Comparison of ENCODE assay signal across 7 cellular contexts in the genomic region with DNA sequence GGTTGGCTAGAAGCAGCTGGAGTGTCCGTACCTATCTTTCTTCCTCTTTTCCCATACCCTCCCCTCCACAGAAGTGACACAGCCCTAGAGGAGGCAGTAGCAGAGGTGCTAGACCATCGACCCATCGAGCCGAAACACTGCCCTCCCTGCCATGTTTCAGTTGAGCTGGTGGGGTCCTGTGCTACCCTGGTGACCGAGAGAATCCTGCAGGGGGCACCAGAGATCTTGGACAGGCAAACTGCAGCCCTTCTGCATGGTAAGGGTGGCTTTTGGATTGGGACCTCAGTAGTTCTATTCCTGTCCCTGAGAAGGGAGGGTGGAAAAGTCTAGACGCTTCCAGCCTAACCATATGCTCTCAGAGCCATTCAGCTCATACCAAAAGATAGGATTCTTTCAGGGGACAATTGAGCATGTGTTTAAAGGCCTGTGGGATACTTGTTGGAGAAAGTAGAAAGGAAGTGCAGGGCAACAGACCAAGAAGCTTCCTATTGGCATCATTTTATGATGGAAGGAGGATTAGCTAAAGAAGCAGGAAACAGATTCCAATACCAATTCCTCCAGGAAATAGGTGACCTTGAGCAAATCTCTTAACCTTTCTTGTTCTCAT. TPM values are rescaled to one million over a fixed set of nuclear protein-coding genes. Genes with fewer than 3 reads are reported as not detected.
A peak's percentile ranks its signal among the peaks of the same experiment; 100 is the strongest.
DNase-seq lines count a peak whose midpoint lies in the region; ATAC-seq, FAIRE-seq and TF ChIP-seq lines count a peak whose summit lies in the region.

No MANE protein-coding gene starts in this region.

- TF ChIP-seq EP300 in K562 (IDR thresholded peaks at IDR 0.05; ENCODE audit: low read length): 0 out of 2 replicates have a peak, but pooled peaks have one; percentile 3

- WGBS in K562 (ENCODE audit: insufficient coverage, low coverage, missing lambda C conversion rate): 14% methylated on average over 6 of the region's 6 CpGs
- no CpG with 5 or more reads among the region's 6 CpGs for WGBS in iPS DF 6.9 (ENCODE audit: insufficient coverage, insufficient read length)
- WGBS in spleen, 5 donors: 17 to 24% (median 21%) methylated on average over 6 of the region's 6 CpGs

- peak; percentile 99 for ATAC-seq in K562
- no peak for ATAC-seq in HG02884 (IDR thresholded peaks at IDR 0.05; ENCODE audit: unreplicated experiment)

- H3K9me1 ChIP-seq in K562 (ENCODE audit: control insufficient read depth, insufficient read depth, low read length): no peaks in the 10 kb centered on the region

- BruUV-seq in K562 (replicated peaks; lab: Mats Ljungman, UMichigan): no TSS peak

- H3K4me1 ChIP-seq in K562 (replicated peaks in 1 of 2; ENCODE audit: control insufficient read depth in 2 of 2, insufficient read depth in 2 of 2, low read length in 2 of 2): no peaks in the 10 kb centered on the region; a peak in 2 of 5 replicates
- no peaks in the 10 kb centered on the region for H3K4me1 ChIP-seq in iPS DF 6.9 (ENCODE audit: control insufficient read depth, insufficient read depth, low read length)
- peaks cover 6 to 12% (median 8%) of the 10 kb centered on the region in 6 donors for H3K4me1 ChIP-seq in spleen

- in situ Hi-C loops in K562 (cut with MboI): no loop called here

- no peak overlapping the region for H3K9ac ChIP-seq in K562 (ENCODE audit: insufficient read depth in 1 of 2, low read depth in 2 of 2, low read length in 2 of 2)

- H3K27ac ChIP-seq in K562 (ENCODE audit: extremely low read depth, low read depth, low read length) (no peak overlapping the region; the same call in 2 of the 3 replicates), iPS DF 6.9 (ENCODE audit: low read length) (no peak overlapping the region), spleen (peak overlapping the region; percentile 4 to 51 (median 24))

- no peak overlapping the region; the same call in 1 of the 2 replicates for H3K4me2 ChIP-seq in K562 (ENCODE audit: insufficient read depth, low read length)

- no peaks in the 10 kb centered on the region for H4K20me1 ChIP-seq in K562 (replicated peaks; ENCODE audit: control insufficient read depth, insufficient read depth, low read length)

- DNase-seq in GM12891 (ENCODE audit: insufficient read length, low spot score): peak; percentile 74
- DNase-seq in NCI-H187 (lab: John Stamatoyannopoulos, UW): peak; percentile 44 to 62
- DNase-seq in UCSD-AML1 (lab: John Stamatoyannopoulos, UW; ENCODE audit: unreplicated experiment): peak; percentile 72
- peak; percentile 55 to 88 (median 74) for DNase-seq in K562 (ENCODE audit: extremely low read depth in 1 of 4, low spot score in 3 of 4)
- peak; percentile 87 for DNase-seq in iPS DF 6.9 (ENCODE audit: low read depth, low spot score)
- peak; percentile 91 for DNase-seq in spleen

- intact Hi-C loops in K562 (cut with micrococcal nuclease): loop anchor here (1.0 to 5.0 kb wide), 3 partner anchors 33 to 132 kb away; partner anchors contain the start of genes CDC42SE1, GABPB2 and TNFAIP8L2
- intact Hi-C loops in spleen (cut with DNase I; ENCODE audit: low total_unique reads): no loop called here

- H2AFZ ChIP-seq in K562 (ENCODE audit: low read depth, low read length): peak overlapping the region; percentile 54; the same call in 1 of the 2 replicates

- CTCF ChIA-PET in K562 (lab: Yijun Ruan, JAX; ENCODE audit: low intra/inter-chr PET ratio): interaction anchor here (1.0 to 3.4 kb wide), 2 partner anchors 36 to 130 kb away, joined by 3 to 23 read pairs; partner anchors contain the start of genes MLLT11 and TNFAIP8L2

- peak; percentile 81 to 88 for TF ChIP-seq RAD21 in K562 (CRISPR knock-in tag; conservative IDR thresholded peaks at IDR 0.05 in 1 of 2, IDR thresholded peaks at IDR 0.05 in 1 of 2)

- no peak for TF ChIP-seq POLR2A in GM12891 (IDR thresholded peaks at IDR 0.05; ENCODE audit: low read depth, low read length)
- TF ChIP-seq POLR2A in K562 (conservative IDR thresholded peaks at IDR 0.05): no peak
- TF ChIP-seq POLR2A in spleen (IDR thresholded peaks at IDR 0.05): no peak

- TF ChIP-seq CTCF in K562 (IDR thresholded peaks at IDR 0.05 in 2 of 3, conservative IDR thresholded peaks at IDR 0.05 in 1 of 3; ENCODE audit: insufficient read depth in 2 of 3, low read depth in 1 of 3, low read length in 3 of 3): peak; percentile 90 to 92 (median 92)
- peak; percentile 74 to 92 (median 83) for TF ChIP-seq CTCF in spleen (IDR thresholded peaks at IDR 0.05 in 8 of 11, conservative IDR thresholded peaks at IDR 0.05 in 3 of 11)

- H3K4me3 ChIP-seq in K562: no peak overlapping the region
- no peak overlapping the region for H3K4me3 ChIP-seq in iPS DF 6.9 (ENCODE audit: low read length)
- no peak overlapping the region for H3K4me3 ChIP-seq in spleen

- FAIRE-seq in GM12891 (lab: Jason Lieb, UNC) (peak; percentile 95), K562 (lab: Jason Lieb, UNC) (peak; percentile 94)

- H3K36me3 ChIP-seq in K562 (ENCODE audit: control insufficient read depth, insufficient read depth, low read length) (peaks cover 44% of the 10 kb centered on the region), iPS DF 6.9 (ENCODE audit: control insufficient read depth, insufficient read depth, low read length) (peaks cover 11% of the 10 kb centered on the region; the same call in 1 of the 2 replicates), spleen (peaks cover 0 to 81% (median 43%) of the 10 kb centered on the region in 6 donors)

- H3K79me2 ChIP-seq in K562 (ENCODE audit: control insufficient read depth, insufficient read depth, low read length): no peaks in the 10 kb centered on the region

- H3K27me3 ChIP-seq in K562 (ENCODE audit: control insufficient read depth in 2 of 2, insufficient read depth in 2 of 2, low read length in 2 of 2) (no peaks in the 10 kb centered on the region), iPS DF 6.9 (ENCODE audit: control insufficient read depth, insufficient read depth, low read length) (no peaks in the 10 kb centered on the region), spleen (replicated peaks in 1 of 7) (no peaks in the 10 kb centered on the region)

- H3K9me3 ChIP-seq in K562 (replicated peaks; ENCODE audit: control insufficient read depth, insufficient read depth, low read depth, low read length) (no peaks in the 10 kb centered on the region), iPS DF 6.9 (ENCODE audit: control insufficient read depth, insufficient read depth, low read length) (no peaks in the 10 kb centered on the region), spleen (no peaks in the 10 kb centered on the region)

- POLR2A ChIA-PET in K562 (lab: Yijun Ruan, JAX): interaction anchor here (0.6 to 2.4 kb wide), 11 partner anchors 10 to 817 kb away, joined by 3 to 8 read pairs (median 3); partner anchors contain the start of gene MRPL9

RNA-seq across cellular contexts. Expression of gene BNIPL, which starts 11.7 kb away (rescaled TPM):
- 0.31 TPM for polyA plus RNA-seq in GM12891 (2012; ENCODE audit: low read depth, missing spikeins)
- 9.9 and 10.6 TPM in 2 replicates for total RNA-seq in K562 (2011; cell fraction: chromatin; rRNA removed; ENCODE audit: low replicate concordance)
- 5.3 TPM in 2 replicates for total RNA-seq in K562 (2011; cell fraction: nucleolus; rRNA removed)
- total RNA-seq in K562 (2011; cell fraction: nucleoplasm; rRNA removed): 6.0 and 10.8 TPM in 2 replicates
- total RNA-seq in K562 (2014; rRNA removed) (0.49 and 0.68 TPM in 2 replicates), K562 (2014; rRNA removed; fragmentation: Illumina TruSeq; extraction: Trizol) (0.55 and 0.67 TPM in 2 replicates), K562 (2015; rRNA removed; fragmentation: Illumina TruSeq; extraction: Trizol) (0.54 and 0.90 TPM in 2 replicates), K562 (2021) (0.47 and 0.84 TPM in 2 replicates), spleen (1 to 10 TPM in 3 of 7 donors, under 1 TPM in 4; 0.33 to 1.4 (median 0.77) TPM)
- polyA plus RNA-seq in K562 (2011; rRNA removed) (1.3 and 2.5 TPM in 2 replicates), K562 (2014; fragmentation: Illumina TruSeq; extraction: Trizol) (0.53 and 0.98 TPM in 2 replicates), K562 (2014; fragmentation: Nextera tagmentation; extraction: Ambion mirVana) (under 1 TPM; 0.08 to 0.31 TPM), K562 (2014; rRNA removed) (0.73 and 1.4 TPM in 2 replicates), spleen (under 1 TPM; 0.50 to 0.85 (median 0.61) TPM)
- polyA plus RNA-seq in K562 (2011; cell fraction: cytosol; rRNA removed): 0.37 and 2.3 TPM in 2 replicates
- polyA plus RNA-seq in K562 (2011; cell fraction: nucleus; rRNA removed): 5.6 and 8.6 TPM in 2 replicates
- 0.44 and 1.3 TPM in 2 replicates for polyA plus RNA-seq in K562 (2012)
- polyA minus RNA-seq in K562 (2011; rRNA and poly(A)+ RNA removed): 1.2 and 1.5 TPM in 2 replicates
- polyA minus RNA-seq in K562 (2011; cell fraction: cytosol; rRNA and poly(A)+ RNA removed): not detected in 2 replicates
- 0.54 and 1.6 TPM in 2 replicates for polyA minus RNA-seq in K562 (2011; cell fraction: nucleus; rRNA and poly(A)+ RNA removed)

RNA-seq across cellular contexts. Expression of gene PRUNE1, which starts 16.4 kb away (rescaled TPM):
- 7.0 TPM for polyA plus RNA-seq in GM12891 (2012; ENCODE audit: low read depth, missing spikeins)
- 30.9 and 35.7 TPM in 2 replicates for total RNA-seq in K562 (2011; cell fraction: chromatin; rRNA removed; ENCODE audit: low replicate concordance)
- total RNA-seq in K562 (2011; cell fraction: nucleolus; rRNA removed): 17.5 and 18.4 TPM in 2 replicates
- total RNA-seq in K562 (2011; cell fraction: nucleoplasm; rRNA removed): 26.4 and 27.8 TPM in 2 replicates
- total RNA-seq in K562 (2014; rRNA removed): 20.8 and 24.8 TPM in 2 replicates
- 23.1 and 25.4 TPM in 2 replicates for total RNA-seq in K562 (2014; rRNA removed; fragmentation: Illumina TruSeq; extraction: Trizol)
- total RNA-seq in K562 (2015; rRNA removed; fragmentation: Illumina TruSeq; extraction: Trizol): 23.2 and 25.4 TPM in 2 replicates
- total RNA-seq in K562 (2021): 26.2 and 26.6 TPM in 2 replicates
- polyA plus RNA-seq in K562 (2011; rRNA removed): 48.3 and 49.9 TPM in 2 replicates
- polyA plus RNA-seq in K562 (2011; cell fraction: cytosol; rRNA removed): 44.2 and 59.4 TPM in 2 replicates
- polyA plus RNA-seq in K562 (2011; cell fraction: nucleus; rRNA removed): 25.7 and 33.3 TPM in 2 replicates
- 20.7 and 32.8 TPM in 2 replicates for polyA plus RNA-seq in K562 (2012)
- 33.7 and 43.4 TPM in 2 replicates for polyA plus RNA-seq in K562 (2014; fragmentation: Illumina TruSeq; extraction: Trizol)
- 10 to 100 TPM; 16.7 to 27.7 TPM for polyA plus RNA-seq in K562 (2014; fragmentation: Nextera tagmentation; extraction: Ambion mirVana)
- polyA plus RNA-seq in K562 (2014; rRNA removed): 26.2 and 26.7 TPM in 2 replicates
- polyA minus RNA-seq in K562 (2011; rRNA and poly(A)+ RNA removed): 46.5 and 49.2 TPM in 2 replicates
- 21.6 and 22.0 TPM in 2 replicates for polyA minus RNA-seq in K562 (2011; cell fraction: cytosol; rRNA and poly(A)+ RNA removed)
- 7.1 and 15.2 TPM in 2 replicates for polyA minus RNA-seq in K562 (2011; cell fraction: nucleus; rRNA and poly(A)+ RNA removed)
- total RNA-seq in spleen: 10 to 100 TPM; 15.7 to 22.6 (median 17.7) TPM
- 10 to 100 TPM in 1 of 3 donors, 1 to 10 TPM in 2; 9.2 to 12.8 (median 9.9) TPM for polyA plus RNA-seq in spleen

RNA-seq across cellular contexts. Expression of gene MINDY1, which starts 17.9 kb away (rescaled TPM):
- polyA plus RNA-seq in GM12891 (2012; ENCODE audit: low read depth, missing spikeins): 4.9 TPM
- total RNA-seq in K562 (2011; cell fraction: chromatin; rRNA removed; ENCODE audit: low replicate concordance): 16.9 and 36.3 TPM in 2 replicates
- total RNA-seq in K562 (2011; cell fraction: nucleolus; rRNA removed): 15.0 and 17.3 TPM in 2 replicates
- 15.4 and 19.2 TPM in 2 replicates for total RNA-seq in K562 (2011; cell fraction: nucleoplasm; rRNA removed)
- total RNA-seq in K562 (2014; rRNA removed): 6.0 and 8.2 TPM in 2 replicates
- 5.6 TPM in 2 replicates for total RNA-seq in K562 (2014; rRNA removed; fragmentation: Illumina TruSeq; extraction: Trizol)
- 5.9 and 6.7 TPM in 2 replicates for total RNA-seq in K562 (2015; rRNA removed; fragmentation: Illumina TruSeq; extraction: Trizol)
- 8.6 and 9.8 TPM in 2 replicates for total RNA-seq in K562 (2021)
- 4.3 and 5.4 TPM in 2 replicates for polyA plus RNA-seq in K562 (2011; rRNA removed)
- 5.1 and 6.6 TPM in 2 replicates for polyA plus RNA-seq in K562 (2011; cell fraction: cytosol; rRNA removed)
- 12.9 and 19.3 TPM in 2 replicates for polyA plus RNA-seq in K562 (2011; cell fraction: nucleus; rRNA removed)
- 7.4 and 12.9 TPM in 2 replicates for polyA plus RNA-seq in K562 (2012)
- polyA plus RNA-seq in K562 (2014; fragmentation: Illumina TruSeq; extraction: Trizol): 9.1 and 11.0 TPM in 2 replicates
- polyA plus RNA-seq in K562 (2014; fragmentation: Nextera tagmentation; extraction: Ambion mirVana): 1 to 10 TPM in 1 of 2 experiments, under 1 TPM in 1; 0.49 to 1.4 TPM
- polyA plus RNA-seq in K562 (2014; rRNA removed): 6.0 and 6.1 TPM in 2 replicates
- 5.2 and 7.1 TPM in 2 replicates for polyA minus RNA-seq in K562 (2011; rRNA and poly(A)+ RNA removed)
- polyA minus RNA-seq in K562 (2011; cell fraction: cytosol; rRNA and poly(A)+ RNA removed): 6.5 and 7.9 TPM in 2 replicates
- 4.6 and 4.8 TPM in 2 replicates for polyA minus RNA-seq in K562 (2011; cell fraction: nucleus; rRNA and poly(A)+ RNA removed)
- 10 to 100 TPM; 23.8 to 51.1 (median 31.4) TPM for total RNA-seq in spleen
- 10 to 100 TPM in 1 of 3 donors, 1 to 10 TPM in 2; 3.3 to 10.4 (median 3.9) TPM for polyA plus RNA-seq in spleen

RNA-seq across cellular contexts. Expression of gene C1orf56, which starts 22.9 kb away (rescaled TPM):
- 1.2 TPM for polyA plus RNA-seq in GM12891 (2012; ENCODE audit: low read depth, missing spikeins)
- total RNA-seq in K562 (2011; cell fraction: chromatin; rRNA removed; ENCODE audit: low replicate concordance): 1.2 and 1.9 TPM in 2 replicates
- 1.3 and 1.4 TPM in 2 replicates for total RNA-seq in K562 (2011; cell fraction: nucleolus; rRNA removed)
- 1.1 and 1.5 TPM in 2 replicates for total RNA-seq in K562 (2011; cell fraction: nucleoplasm; rRNA removed)
- 1.2 TPM in 2 replicates for total RNA-seq in K562 (2014; rRNA removed)
- 0.16 and 0.18 TPM in 2 replicates for total RNA-seq in K562 (2014; rRNA removed; fragmentation: Illumina TruSeq; extraction: Trizol)
- total RNA-seq in K562 (2015; rRNA removed; fragmentation: Illumina TruSeq; extraction: Trizol): 0.49 and 1.5 TPM in 2 replicates
- 1.1 and 1.3 TPM in 2 replicates for total RNA-seq in K562 (2021)
- polyA plus RNA-seq in K562 (2011; rRNA removed): 0.39 and 0.74 TPM in 2 replicates
- polyA plus RNA-seq in K562 (2011; cell fraction: cytosol; rRNA removed): 0.36 and 0.46 TPM in 2 replicates
- polyA plus RNA-seq in K562 (2011; cell fraction: nucleus; rRNA removed): 0.92 and 1.0 TPM in 2 replicates
- polyA plus RNA-seq in K562 (2012): 2.0 and 3.5 TPM in 2 replicates
- 0.39 and 0.61 TPM in 2 replicates for polyA plus RNA-seq in K562 (2014; fragmentation: Illumina TruSeq; extraction: Trizol)
- 10 to 100 TPM in 1 of 2 experiments, 1 to 10 TPM in 1; 5.2 to 15.7 TPM for polyA plus RNA-seq in K562 (2014; fragmentation: Nextera tagmentation; extraction: Ambion mirVana)
- polyA plus RNA-seq in K562 (2014; rRNA removed): 0.58 and 0.61 TPM in 2 replicates
- 0.21 and 0.33 TPM in 2 replicates for polyA minus RNA-seq in K562 (2011; rRNA and poly(A)+ RNA removed)
- polyA minus RNA-seq in K562 (2011; cell fraction: cytosol; rRNA and poly(A)+ RNA removed): 0.82 and 1.7 TPM in 2 replicates
- 0.67 and 1.00 TPM in 2 replicates for polyA minus RNA-seq in K562 (2011; cell fraction: nucleus; rRNA and poly(A)+ RNA removed)
- total RNA-seq in spleen: 1 to 10 TPM; 1.8 to 5.5 (median 3.4) TPM
- polyA plus RNA-seq in spleen: 1 to 10 TPM; 1.4 to 2.8 (median 2.6) TPM

RNA-seq across cellular contexts. Expression of gene CDC42SE1, which starts 34.8 kb away (rescaled TPM):
- 51.2 TPM for polyA plus RNA-seq in GM12891 (2012; ENCODE audit: low read depth, missing spikeins)
- total RNA-seq in K562 (2011; cell fraction: chromatin; rRNA removed; ENCODE audit: low replicate concordance): 163 and 207 TPM in 2 replicates
- 124 and 125 TPM in 2 replicates for total RNA-seq in K562 (2011; cell fraction: nucleolus; rRNA removed)
- 200 and 254 TPM in 2 replicates for total RNA-seq in K562 (2011; cell fraction: nucleoplasm; rRNA removed)
- total RNA-seq in K562 (2014; rRNA removed) (89.9 and 103 TPM in 2 replicates), K562 (2014; rRNA removed; fragmentation: Illumina TruSeq; extraction: Trizol) (130 and 143 TPM in 2 replicates), K562 (2015; rRNA removed; fragmentation: Illumina TruSeq; extraction: Trizol) (108 and 113 TPM in 2 replicates), K562 (2021) (124 and 133 TPM in 2 replicates), spleen (100 to 1,000 TPM; 158 to 245 (median 208) TPM)
- polyA plus RNA-seq in K562 (2011; rRNA removed) (189 and 227 TPM in 2 replicates), K562 (2014; fragmentation: Illumina TruSeq; extraction: Trizol) (137 and 146 TPM in 2 replicates), K562 (2014; fragmentation: Nextera tagmentation; extraction: Ambion mirVana) (100 to 1,000 TPM in 1 of 2 experiments, 10 to 100 TPM in 1; 78.1 to 114 TPM), K562 (2014; rRNA removed) (86.8 and 104 TPM in 2 replicates), spleen (10 to 100 TPM; 57.0 to 75.4 (median 72.6) TPM)
- polyA plus RNA-seq in K562 (2011; cell fraction: cytosol; rRNA removed): 79.0 and 159 TPM in 2 replicates
- 404 and 579 TPM in 2 replicates for polyA plus RNA-seq in K562 (2011; cell fraction: nucleus; rRNA removed)
- 87.3 and 116 TPM in 2 replicates for polyA plus RNA-seq in K562 (2012)
- polyA minus RNA-seq in K562 (2011; rRNA and poly(A)+ RNA removed): 173 and 193 TPM in 2 replicates
- polyA minus RNA-seq in K562 (2011; cell fraction: cytosol; rRNA and poly(A)+ RNA removed): 75.4 and 77.3 TPM in 2 replicates
- 57.4 and 102 TPM in 2 replicates for polyA minus RNA-seq in K562 (2011; cell fraction: nucleus; rRNA and poly(A)+ RNA removed)

Comparison
In these comparisons a context has a peak if more than half of its experiments do, and no peak if none do; other contexts are left out.
1. H3K27ac ChIP-seq: peak in spleen (8 of 8); none in K562 (single experiment) and iPS DF 6.9 (single experiment).
2. Peak in every context shown above with its lines, with median percentiles within 50 percentile points of each other: DNase-seq.